7 cellular contexts compared by ENCODE assay signal in genomic region chr14:20610002-20610765, GRCh38.
DNase-seq lines count a peak whose midpoint lies in the region; ATAC-seq and TF ChIP-seq lines count a peak whose summit lies in the region.

No MANE protein-coding gene starts in this region.

- ATAC-seq in GM19023 (IDR thresholded peaks at IDR 0.05; ENCODE audit: unreplicated experiment), result peak; percentile 11

- no peak for TF ChIP-seq CTCF in retinal pigment epithelial cell (conservative IDR thresholded peaks at IDR 0.05; ENCODE audit: low read depth, low read length)
- TF ChIP-seq CTCF in GM10266 (IDR thresholded peaks at IDR 0.05; ENCODE audit: control insufficient read depth, insufficient read depth, low read depth, missing control alignments), result no peak

- peak overlapping the region; percentile 93 for H3K4me3 ChIP-seq in retinal pigment epithelial cell (ENCODE audit: low read length)

- DNase-seq in NCI-H1930 (lab: John Stamatoyannopoulos, UW) (peak; percentile 33 to 65), T-helper 9 cell (peak; percentile 69), astrocyte of the hippocampus (ENCODE audit: low read depth, low spot score) (peak; percentile 74), hypothalamus (lab: John Stamatoyannopoulos, UW) (peak in 44 of 51 donors; percentile 9 to 84 (median 54)), retinal pigment epithelial cell (ENCODE audit: low read depth) (no peak), GM10266 (ENCODE audit: extremely low spot score) (no peak)

Comparison
In these comparisons a context has a peak if more than half of its experiments do, and no peak if none do; other contexts are left out.
1. DNase-seq: peak in NCI-H1930 (2 of 2), T-helper 9 cell (single experiment), astrocyte of the hippocampus (single experiment) and hypothalamus (44 of 51); none in retinal pigment epithelial cell (single experiment) and GM10266 (single experiment).